13 cellular contexts compared by ENCODE assay signal in the genomic region with DNA sequence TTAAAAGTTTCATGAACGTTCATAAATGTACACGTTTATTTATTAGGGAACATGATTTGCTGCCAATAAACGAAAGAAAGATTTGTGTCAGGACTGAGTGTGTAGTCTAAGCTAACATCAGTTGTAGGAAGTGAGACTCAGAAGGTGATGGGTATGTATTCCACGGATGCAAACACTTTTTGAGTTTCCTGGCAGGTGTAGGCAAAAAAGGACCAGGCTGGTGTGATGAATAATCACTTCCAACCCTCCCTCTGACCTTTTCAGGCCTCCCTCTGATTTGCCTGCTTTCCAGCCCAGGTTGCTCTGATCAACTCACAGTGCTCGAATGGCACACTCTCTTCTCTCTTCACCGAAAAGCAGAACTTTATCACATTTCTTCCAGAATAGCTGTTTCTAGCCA. TPM values are rescaled to one million over a fixed set of nuclear protein-coding genes. Genes with fewer than 3 reads are reported as not detected.
A peak's percentile ranks its signal among the peaks of the same experiment; 100 is the strongest.
DNase-seq lines count a peak whose midpoint lies in the region; ATAC-seq and TF ChIP-seq lines count a peak whose summit lies in the region.
"Had no signal": no experiment of that assay in that cellular context is flagged by ENCODE, and none has a peak within 500 bp of the region (broad histone marks: within the 10 kb centered on the region; RNA-seq: fewer than 3 reads in every experiment).

No MANE protein-coding gene starts in this region.

- no peak overlapping the region for H2BK12ac ChIP-seq in H9 (ENCODE audit: insufficient read length, low read depth, low read length)

- H3K4me1 Mint-ChIP-seq in H9: peaks cover 27 to 42% of the 10 kb centered on the region in 2 experiments

- H3K4me3 Mint-ChIP-seq in H9: no peak overlapping the region

- H4K91ac ChIP-seq in H9 (ENCODE audit: insufficient read length, low read depth, low read length): no peak overlapping the region

- no peak overlapping the region for H4K8ac ChIP-seq in H9 (replicated peaks; ENCODE audit: insufficient read length, low read depth, low read length)

- H3K27me3 Mint-ChIP-seq in H9 (ENCODE audit: low read depth): no peaks in the 10 kb centered on the region

- H3K79me2 ChIP-seq in H9 (ENCODE audit: insufficient read depth, low read length): peaks cover 10% of the 10 kb centered on the region; the same call in 1 of the 2 replicates

- H3K4me1 ChIP-seq in H9 (ENCODE audit: insufficient read depth, low read length): peaks cover 3% of the 10 kb centered on the region; the same call in 1 of the 2 replicates
- H3K4me1 ChIP-seq in mucosa of descending colon (ENCODE audit: low read depth): no peaks in the 10 kb centered on the region

- no peak overlapping the region for H3K27ac ChIP-seq in H9 (ENCODE audit: insufficient read length, low read depth, low read length)

- H3K4me2 ChIP-seq in H9 (ENCODE audit: insufficient read depth, insufficient read length, low read length): no peak overlapping the region

- no peak overlapping the region for H3K56ac ChIP-seq in H9 (ENCODE audit: insufficient read length, low read depth, low read length)

- no peaks in the 10 kb centered on the region for H3K27me3 ChIP-seq in H9 (ENCODE audit: insufficient read depth, low read length)

- H3K27ac Mint-ChIP-seq in H9: peak overlapping the region in 2 of 3 experiments; percentile 1 to 32; a peak in 3 of 7 replicates

- no peak overlapping the region for H3K14ac ChIP-seq in H9 (ENCODE audit: insufficient read depth, low read length)

- no peak for DNase-seq in H9
- no peak for DNase-seq in mucosa of descending colon
- DNase-seq in HPDE6-E6E7 (ENCODE audit: extremely low spot score): no peak
- DNase-seq in left lobe of liver (ENCODE audit: low spot score): no peak
- no peak for DNase-seq in GOT3 (lab: John Stamatoyannopoulos, UW)
- DNase-seq: activated effector memory CD4-positive, alpha-beta T cell treated with anti-CD3 and anti-CD28 coated beads, Interleukin-2, amount 50 U/mL, for 16 hours; dermis blood vessel endothelial cell; NCI-H510A treated with DMSO at 0.1 percent for 48 hours; T1000 had no signal

- no CpG with 5 or more reads among the region's 6 CpGs for WGBS in H9 (ENCODE audit: extremely low coverage, insufficient read length, low lambda C conversion rate)

- no peak overlapping the region for H3K9ac ChIP-seq in H9 (ENCODE audit: extremely low read depth, insufficient read length, low read length)

- no peaks in the 10 kb centered on the region for H3K23me2 ChIP-seq in H9 (ENCODE audit: insufficient read length, low read depth, low read length, poor library complexity, severe bottlenecking)

- peaks cover 5 to 31% (median 26%) of the 10 kb centered on the region in 3 experiments for H3K36me3 Mint-ChIP-seq in H9 (ENCODE audit: insufficient read depth in 1 of 3, low read depth in 3 of 3)

- H3K4me3 ChIP-seq in mucosa of descending colon: no peak overlapping the region
- H3K4me3 ChIP-seq: lung had no signal

- no peak overlapping the region for H2AK5ac ChIP-seq in H9 (ENCODE audit: insufficient read length, low read length)

- H2BK5ac ChIP-seq in H9 (ENCODE audit: insufficient read length, low read length): no peak overlapping the region

- no peak overlapping the region for H3K18ac ChIP-seq in H9 (ENCODE audit: insufficient read length, low read depth, low read length)

- no peak for TF ChIP-seq CTCF in H9 (conservative IDR thresholded peaks at IDR 0.05)
- no peak for TF ChIP-seq CTCF in mucosa of descending colon (IDR thresholded peaks at IDR 0.05)

- H3K9me3 ChIP-seq in H9 (ENCODE audit: control insufficient read depth, low read depth, low read length) (no peaks in the 10 kb centered on the region), mucosa of descending colon (no peaks in the 10 kb centered on the region)

- peaks cover 6% of the 10 kb centered on the region for H3K79me1 ChIP-seq in H9 (ENCODE audit: insufficient read depth, low read depth, low read length, poor library complexity, severe bottlenecking)

- intact Hi-C loops in mucosa of descending colon (cut with DNase I, micrococcal nuclease): no loop called here

- no peak overlapping the region for H2AFZ ChIP-seq in H9 (ENCODE audit: low read length)

- H2BK20ac ChIP-seq in H9 (ENCODE audit: low read depth, low read length, poor library complexity, severe bottlenecking): no peak overlapping the region

- H4K20me1 ChIP-seq in H9 (ENCODE audit: control insufficient read depth, insufficient read depth, insufficient read length): no peaks in the 10 kb centered on the region

- H3K36me3 ChIP-seq in mucosa of descending colon (ENCODE audit: low read depth): no peaks in the 10 kb centered on the region

- no peak overlapping the region for H3K4ac ChIP-seq in H9 (ENCODE audit: low read depth, low read length)

- H4K5ac ChIP-seq in H9 (ENCODE audit: insufficient read length, low read depth, low read length): no peak overlapping the region

- no peak overlapping the region for H3T11ph ChIP-seq in H9 (ENCODE audit: low read length)

- peak; percentile 62 for ATAC-seq in GM19025 (IDR thresholded peaks at IDR 0.05; ENCODE audit: low read depth, unreplicated experiment)
- ATAC-seq in HG03432 (IDR thresholded peaks at IDR 0.05; ENCODE audit: unreplicated experiment): peak; percentile 79
- ATAC-seq in mucosa of descending colon: peak; percentile 35
- no peak for ATAC-seq in HG03097 (IDR thresholded peaks at IDR 0.05; ENCODE audit: low FRiP score, unreplicated experiment)
- ATAC-seq in left lobe of liver: no peak

- H3K23ac ChIP-seq in H9 (ENCODE audit: insufficient read length, low read depth, low read length): no peak overlapping the region

- H2BK15ac ChIP-seq in H9 (ENCODE audit: low read depth, low read length): no peak overlapping the region

- H3K9me3 Mint-ChIP-seq in H9: no peaks in the 10 kb centered on the region

- no peak overlapping the region for H2BK120ac ChIP-seq in H9 (ENCODE audit: low read depth, low read length, poor library complexity, severe bottlenecking)

RNA-seq across cellular contexts. Expression of gene BASP1, which starts 51.8 kb away (rescaled TPM):
- total RNA-seq in H9 (2021): 180 and 188 TPM in 2 replicates
- total RNA-seq in mucosa of descending colon: 10 to 100 TPM in 1 of 3 donors, 1 to 10 TPM in 2; 3.6 to 10.6 (median 8.6) TPM
- 3.4 TPM for total RNA-seq in left lobe of liver

Comparison
In these comparisons a context has a peak if more than half of its experiments do, and no peak if none do; other contexts are left out.
1. ATAC-seq: peak in GM19025 (single experiment), HG03432 (single experiment) and mucosa of descending colon (single experiment); none in HG03097 (single experiment) and left lobe of liver (single experiment).
2. RNA of gene BASP1, which starts 51.8 kb away (total RNA-seq): 180 to 188 TPM in H9; 3.6 to 10.6 TPM in mucosa of descending colon and 3.4 TPM in left lobe of liver (single experiment); every median in the first group is over 10 times any median in the second.